In genomic region chr6:42978793-42979522, GRCh38 we compare ENCODE assay signal across 8 cellular contexts. TPM values are rescaled to one million over a fixed set of nuclear protein-coding genes. Genes with fewer than 3 reads are reported as not detected.
DNase-seq lines count a peak whose midpoint lies in the region; ATAC-seq, FAIRE-seq and TF ChIP-seq lines count a peak whose summit lies in the region.

A gene with protein sequence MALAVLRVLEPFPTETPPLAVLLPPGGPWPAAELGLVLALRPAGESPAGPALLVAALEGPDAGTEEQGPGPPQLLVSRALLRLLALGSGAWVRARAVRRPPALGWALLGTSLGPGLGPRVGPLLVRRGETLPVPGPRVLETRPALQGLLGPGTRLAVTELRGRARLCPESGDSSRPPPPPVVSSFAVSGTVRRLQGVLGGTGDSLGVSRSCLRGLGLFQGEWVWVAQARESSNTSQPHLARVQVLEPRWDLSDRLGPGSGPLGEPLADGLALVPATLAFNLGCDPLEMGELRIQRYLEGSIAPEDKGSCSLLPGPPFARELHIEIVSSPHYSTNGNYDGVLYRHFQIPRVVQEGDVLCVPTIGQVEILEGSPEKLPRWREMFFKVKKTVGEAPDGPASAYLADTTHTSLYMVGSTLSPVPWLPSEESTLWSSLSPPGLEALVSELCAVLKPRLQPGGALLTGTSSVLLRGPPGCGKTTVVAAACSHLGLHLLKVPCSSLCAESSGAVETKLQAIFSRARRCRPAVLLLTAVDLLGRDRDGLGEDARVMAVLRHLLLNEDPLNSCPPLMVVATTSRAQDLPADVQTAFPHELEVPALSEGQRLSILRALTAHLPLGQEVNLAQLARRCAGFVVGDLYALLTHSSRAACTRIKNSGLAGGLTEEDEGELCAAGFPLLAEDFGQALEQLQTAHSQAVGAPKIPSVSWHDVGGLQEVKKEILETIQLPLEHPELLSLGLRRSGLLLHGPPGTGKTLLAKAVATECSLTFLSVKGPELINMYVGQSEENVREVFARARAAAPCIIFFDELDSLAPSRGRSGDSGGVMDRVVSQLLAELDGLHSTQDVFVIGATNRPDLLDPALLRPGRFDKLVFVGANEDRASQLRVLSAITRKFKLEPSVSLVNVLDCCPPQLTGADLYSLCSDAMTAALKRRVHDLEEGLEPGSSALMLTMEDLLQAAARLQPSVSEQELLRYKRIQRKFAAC (minus strand): TSS chr6:42979181. CDS start chr6:42979150, 31 bp downstream.

- peaks cover 7% of the 10 kb centered on the region; the same call in 1 of the 2 replicates for H3F3A ChIP-seq in DOHH2 (ENCODE audit: control insufficient read depth, insufficient read depth)

- FAIRE-seq in H54 (lab: Jason Lieb, UNC) = no peak

- H3K4me3 ChIP-seq in DOHH2 (ENCODE audit: low read length) (peak within 1 kb of the TSS; percentile 78), fibroblast of pulmonary artery (replicated peaks; ENCODE audit: low read depth, low read length) (peak within 1 kb of the TSS; percentile 72)

- H3K36me3 Mint-ChIP-seq in activated T-helper 2 cell treated with anti-CD3 and anti-CD28 coated beads, Interferon-gamma antibody, Interleukin-2, Interleukin-4, amounts not matched to agents 10 μg/mL and 5 μg/mL and 100 μg/mL, durations not matched to agents 14 hours and 24 hours and 36 hours (ENCODE audit: low read depth) = peaks cover 27% of the 10 kb centered on the region
- H3K36me3 Mint-ChIP-seq in natural killer cell treated with Interleukin-12 subunit alpha and Interleukin-12 subunit beta and Interleukin-15 and Interleukin-18, amount 100 ng/mL, for 72 hours = peaks cover 6% of the 10 kb centered on the region
- H3K36me3 Mint-ChIP-seq in stimulated activated naive CD8-positive, alpha-beta T cell treated with anti-CD3 and anti-CD28 coated beads, Interleukin-15, Interleukin-2, amounts not matched to agents 100 ng/mL and 50 ng/mL, for 24 hours (ENCODE audit: low read depth) = peaks cover 13% of the 10 kb centered on the region

- peaks cover 34% of the 10 kb centered on the region for H3K36me3 ChIP-seq in DOHH2 (ENCODE audit: control insufficient read depth, low read length)

- POLR2A ChIA-PET in RWPE1 (lab: Yijun Ruan, JAX; ENCODE audit: low non-redundant PET) = interaction anchor here (0.5 to 2.0 kb wide), 7 partner anchors 8 to 808 kb away, joined by 4 to 9 read pairs (median 6); partner anchors contain the start of genes CNPY3, CUL7 and KLHDC3

- peaks cover 56% of the 10 kb centered on the region for H3K79me2 ChIP-seq in DOHH2 (ENCODE audit: control insufficient read depth, low read length)

- H3K9me3 Mint-ChIP-seq in activated T-helper 2 cell treated with anti-CD3 and anti-CD28 coated beads, Interferon-gamma antibody, Interleukin-2, Interleukin-4, amounts not matched to agents 10 μg/mL and 5 μg/mL and 100 μg/mL, durations not matched to agents 14 hours and 24 hours and 36 hours = no peaks in the 10 kb centered on the region
- H3K9me3 Mint-ChIP-seq in natural killer cell treated with Interleukin-12 subunit alpha and Interleukin-12 subunit beta and Interleukin-15 and Interleukin-18, amount 100 ng/mL, for 72 hours = no peaks in the 10 kb centered on the region
- no peaks in the 10 kb centered on the region for H3K9me3 Mint-ChIP-seq in stimulated activated naive CD8-positive, alpha-beta T cell treated with anti-CD3 and anti-CD28 coated beads, Interleukin-15, Interleukin-2, amounts not matched to agents 100 ng/mL and 50 ng/mL, for 24 hours

- H3K9me3 ChIP-seq in DOHH2 (ENCODE audit: control insufficient read depth, insufficient read depth, low read length) = no peaks in the 10 kb centered on the region

- peak within 1 kb of the TSS; percentile 58 for H3K27ac ChIP-seq in DOHH2 (ENCODE audit: low read depth, low read length)
- H3K27ac ChIP-seq in RWPE1 = peak within 1 kb of the TSS; percentile 94

- CTCF ChIA-PET in RWPE1 (lab: Yijun Ruan, JAX) = interaction anchor here (0.6 to 1.9 kb wide), 4 partner anchors 8 to 210 kb away, joined by 3 to 6 read pairs (median 3); no protein-coding TSS in a partner anchor

- H3K4me1 Mint-ChIP-seq in activated T-helper 2 cell treated with anti-CD3 and anti-CD28 coated beads, Interferon-gamma antibody, Interleukin-2, Interleukin-4, amounts not matched to agents 10 μg/mL and 5 μg/mL and 100 μg/mL, durations not matched to agents 14 hours and 24 hours and 36 hours (ENCODE audit: low read depth) = peaks cover 31% of the 10 kb centered on the region
- H3K4me1 Mint-ChIP-seq in natural killer cell treated with Interleukin-12 subunit alpha and Interleukin-12 subunit beta and Interleukin-15 and Interleukin-18, amount 100 ng/mL, for 72 hours (ENCODE audit: low read depth in 2 of 2) = peaks cover 28 to 29% of the 10 kb centered on the region in 2 donors
- H3K4me1 Mint-ChIP-seq in stimulated activated naive CD8-positive, alpha-beta T cell treated with anti-CD3 and anti-CD28 coated beads, Interleukin-15, Interleukin-2, amounts not matched to agents 100 ng/mL and 50 ng/mL, for 24 hours (ENCODE audit: low read depth) = peaks cover 60% of the 10 kb centered on the region

- peak within 1 kb of the TSS; percentile 99 for H3K27ac Mint-ChIP-seq in activated T-helper 2 cell treated with anti-CD3 and anti-CD28 coated beads, Interferon-gamma antibody, Interleukin-2, Interleukin-4, amounts not matched to agents 10 μg/mL and 5 μg/mL and 100 μg/mL, durations not matched to agents 14 hours and 24 hours and 36 hours
- H3K27ac Mint-ChIP-seq in natural killer cell treated with Interleukin-12 subunit alpha and Interleukin-12 subunit beta and Interleukin-15 and Interleukin-18, amount 100 ng/mL, for 72 hours = peak within 1 kb of the TSS; percentile 97 to 99
- peak within 1 kb of the TSS; percentile 98 for H3K27ac Mint-ChIP-seq in stimulated activated naive CD8-positive, alpha-beta T cell treated with anti-CD3 and anti-CD28 coated beads, Interleukin-15, Interleukin-2, amounts not matched to agents 100 ng/mL and 50 ng/mL, for 24 hours

- H4K20me1 ChIP-seq in DOHH2 (ENCODE audit: control insufficient read depth, insufficient read depth, low read depth, low read length) = peaks cover 6% of the 10 kb centered on the region; the same call in 1 of the 2 replicates

- peaks cover 40% of the 10 kb centered on the region for H3K4me1 ChIP-seq in DOHH2 (ENCODE audit: control insufficient read depth, low read length)

- H3K4me2 ChIP-seq in DOHH2 (ENCODE audit: low read length) = peak within 1 kb of the TSS; percentile 90

- H3K9me2 ChIP-seq in DOHH2 (replicated peaks; ENCODE audit: control insufficient read depth, low read length) = no peaks in the 10 kb centered on the region

- ATAC-seq in natural killer cell treated with Interleukin-12 subunit alpha and Interleukin-12 subunit beta and Interleukin-15 and Interleukin-18, amount 100 ng/mL, for 72 hours = peak; percentile 97

- peak within 1 kb of the TSS; percentile 91 for H3K4me3 Mint-ChIP-seq in activated T-helper 2 cell treated with anti-CD3 and anti-CD28 coated beads, Interferon-gamma antibody, Interleukin-2, Interleukin-4, amounts not matched to agents 10 μg/mL and 5 μg/mL and 100 μg/mL, durations not matched to agents 14 hours and 24 hours and 36 hours (ENCODE audit: low read depth)
- peak within 1 kb of the TSS; percentile 93 for H3K4me3 Mint-ChIP-seq in natural killer cell treated with Interleukin-12 subunit alpha and Interleukin-12 subunit beta and Interleukin-15 and Interleukin-18, amount 100 ng/mL, for 72 hours
- peak within 1 kb of the TSS; percentile 95 for H3K4me3 Mint-ChIP-seq in stimulated activated naive CD8-positive, alpha-beta T cell treated with anti-CD3 and anti-CD28 coated beads, Interleukin-15, Interleukin-2, amounts not matched to agents 100 ng/mL and 50 ng/mL, for 24 hours

- H3K27me3 ChIP-seq in DOHH2 (ENCODE audit: control insufficient read depth, low read length) = no peaks in the 10 kb centered on the region

- intact Hi-C loops in activated T-helper 2 cell treated with anti-CD3 and anti-CD28 coated beads, Interferon-gamma antibody, Interleukin-2, Interleukin-4, amounts not matched to agents 10 μg/mL and 5 μg/mL and 100 μg/mL, durations not matched to agents 14 hours and 24 hours and 36 hours (cut with micrococcal nuclease) = loop anchor here (1.0 kb wide), 3 partner anchors 34 to 80 kb away; partner anchors contain the start of genes CNPY3, KLC4, MEA1 and MRPL2

- TF ChIP-seq CTCF in DOHH2 (IDR thresholded peaks at IDR 0.05; ENCODE audit: low read depth, low read length, poor library complexity, severe bottlenecking) (no peak), RWPE1 (conservative IDR thresholded peaks at IDR 0.05; ENCODE audit: low read depth) (no peak), fibroblast of pulmonary artery (IDR thresholded peaks at IDR 0.05; ENCODE audit: low read length, missing control alignments) (no peak)

- DNase-seq in H54 (ENCODE audit: insufficient read length, low spot score) = peak; percentile 87
- DNase-seq in LoVo (ENCODE audit: low spot score) = peak; percentile 58
- peak; percentile 59 for DNase-seq in RWPE1 (ENCODE audit: low spot score)
- DNase-seq in activated T-helper 2 cell treated with anti-CD3 and anti-CD28 coated beads, Interferon-gamma antibody, Interleukin-2, Interleukin-4, amounts not matched to agents 10 μg/mL and 5 μg/mL and 100 μg/mL, durations not matched to agents 14 hours and 24 hours and 36 hours (ENCODE audit: low spot score) = peak; percentile 96
- peak; percentile 79 for DNase-seq in fibroblast of pulmonary artery (ENCODE audit: low read depth)
- DNase-seq in natural killer cell treated with Interleukin-12 subunit alpha and Interleukin-12 subunit beta and Interleukin-15 and Interleukin-18, amount 100 ng/mL, for 72 hours (ENCODE audit: low spot score) = peak; percentile 94

- peak; percentile 79 for TF ChIP-seq POLR2A in H54 (IDR thresholded peaks at IDR 0.05; ENCODE audit: low read depth, low read length)

- no peaks in the 10 kb centered on the region for H3K27me3 Mint-ChIP-seq in activated T-helper 2 cell treated with anti-CD3 and anti-CD28 coated beads, Interferon-gamma antibody, Interleukin-2, Interleukin-4, amounts not matched to agents 10 μg/mL and 5 μg/mL and 100 μg/mL, durations not matched to agents 14 hours and 24 hours and 36 hours (ENCODE audit: low read depth)
- no peaks in the 10 kb centered on the region for H3K27me3 Mint-ChIP-seq in natural killer cell treated with Interleukin-12 subunit alpha and Interleukin-12 subunit beta and Interleukin-15 and Interleukin-18, amount 100 ng/mL, for 72 hours
- H3K27me3 Mint-ChIP-seq in stimulated activated naive CD8-positive, alpha-beta T cell treated with anti-CD3 and anti-CD28 coated beads, Interleukin-15, Interleukin-2, amounts not matched to agents 100 ng/mL and 50 ng/mL, for 24 hours = no peaks in the 10 kb centered on the region

RNA-seq across cellular contexts. Expression of the gene that starts here (rescaled TPM):
- 26.0 and 27.8 TPM in 2 replicates for total RNA-seq in activated T-helper 2 cell treated with anti-CD3 and anti-CD28 coated beads, Interferon-gamma antibody, Interleukin-2, Interleukin-4, amounts not matched to agents 10 μg/mL and 5 μg/mL and 100 μg/mL, durations not matched to agents 14 hours and 24 hours and 36 hours
- total RNA-seq in natural killer cell treated with Interleukin-12 subunit alpha and Interleukin-12 subunit beta and Interleukin-15 and Interleukin-18, amount 100 ng/mL, for 72 hours = 10 to 100 TPM; 14.1 to 18.7 TPM

Comparison
In these comparisons a context has a peak if more than half of its experiments do, and no peak if none do; other contexts are left out.
1. Peak in every context shown above with its lines: DNase-seq, ATAC-seq, H3K4me3 ChIP-seq and H3K27ac ChIP-seq.